Comparison of ENCODE assay signal across 8 cellular contexts in genomic region chr16:23504453-23505179, GRCh38. TPM values are rescaled to one million over a fixed set of nuclear protein-coding genes. Genes with fewer than 3 reads are reported as not detected.
DNase-seq lines count a peak whose midpoint lies in the region; ATAC-seq and TF ChIP-seq lines count a peak whose summit lies in the region.

No MANE protein-coding gene starts in this region.

- H3K27me3 ChIP-seq in GM23338 (ENCODE audit: insufficient read depth), result no peaks in the 10 kb centered on the region

- H3K27ac Mint-ChIP-seq in GM23338 (peak overlapping the region; percentile 47; the same call in 1 of the 2 replicates), naive B cell (peak overlapping the region; percentile 82 to 98 (median 94))
- peak overlapping the region; percentile 97 for H3K27ac Mint-ChIP-seq in stimulated activated naive B cell treated with anti-CD40 and anti-IgM and Interleukin-4, amounts not matched to agents 10 μg/mL and 1 μg/mL and 100 μg/mL, for 72 hours

- peaks cover 11% of the 10 kb centered on the region for H3K36me3 Mint-ChIP-seq in GM23338 (ENCODE audit: low read depth)
- peaks cover 15 to 17% of the 10 kb centered on the region in 2 donors for H3K36me3 Mint-ChIP-seq in naive B cell
- H3K36me3 Mint-ChIP-seq in stimulated activated naive B cell treated with anti-CD40 and anti-IgM and Interleukin-4, amounts not matched to agents 10 μg/mL and 1 μg/mL and 100 μg/mL, for 72 hours, result peaks cover 29 to 52% of the 10 kb centered on the region in 2 donors

- H4K20me1 ChIP-seq in GM23338 (replicated peaks; ENCODE audit: insufficient read depth), result peaks cover 82% of the 10 kb centered on the region

- H3F3A ChIP-seq in GM23338 (replicated peaks; ENCODE audit: low read depth), result no peaks in the 10 kb centered on the region

- H3K4me3 Mint-ChIP-seq in GM23338 (no peak overlapping the region), naive B cell (peak overlapping the region; percentile 60 to 99 (median 94))
- peak overlapping the region; percentile 74 to 83 for H3K4me3 Mint-ChIP-seq in stimulated activated naive B cell treated with anti-CD40 and anti-IgM and Interleukin-4, amounts not matched to agents 10 μg/mL and 1 μg/mL and 100 μg/mL, for 72 hours

- peaks cover 100% of the 10 kb centered on the region for H3K79me2 ChIP-seq in GM23338 (replicated peaks; ENCODE audit: insufficient read depth)

- H3K9me2 ChIP-seq in GM23338 (ENCODE audit: insufficient read depth), result no peaks in the 10 kb centered on the region

- peak; percentile 10; the same call in 2 of the 3 replicates for ATAC-seq in GM23338
- ATAC-seq in naive B cell (ENCODE audit: low read depth in 2 of 2), result peak; percentile 15 to 33
- peak; percentile 84 to 86 for ATAC-seq in stimulated activated naive B cell treated with anti-CD40 and anti-IgM and Interleukin-4, amounts not matched to agents 10 μg/mL and 1 μg/mL and 100 μg/mL, for 72 hours (replicated peaks)
- ATAC-seq in GM21526 (IDR thresholded peaks at IDR 0.05; ENCODE audit: low FRiP score, unreplicated experiment), result no peak

- H3K27me3 Mint-ChIP-seq in GM23338 (ENCODE audit: insufficient read depth, low read depth, poor library complexity), result peaks cover 5% of the 10 kb centered on the region
- H3K27me3 Mint-ChIP-seq in naive B cell, result no peaks in the 10 kb centered on the region
- no peaks in the 10 kb centered on the region for H3K27me3 Mint-ChIP-seq in stimulated activated naive B cell treated with anti-CD40 and anti-IgM and Interleukin-4, amounts not matched to agents 10 μg/mL and 1 μg/mL and 100 μg/mL, for 72 hours

- H3K4me3 ChIP-seq in GM23338, result no peak overlapping the region

- H3K36me3 ChIP-seq in GM23338 (ENCODE audit: insufficient read depth), result no peaks in the 10 kb centered on the region

- peaks cover 43% of the 10 kb centered on the region for H3K4me1 ChIP-seq in GM23338 (ENCODE audit: insufficient read depth)

- no peak overlapping the region for H2AFZ ChIP-seq in GM23338

- H3K4me1 Mint-ChIP-seq in GM23338, result peaks cover 60% of the 10 kb centered on the region
- peaks cover 71 to 94% (median 79%) of the 10 kb centered on the region in 3 donors for H3K4me1 Mint-ChIP-seq in naive B cell
- peaks cover 72 to 82% of the 10 kb centered on the region in 2 donors for H3K4me1 Mint-ChIP-seq in stimulated activated naive B cell treated with anti-CD40 and anti-IgM and Interleukin-4, amounts not matched to agents 10 μg/mL and 1 μg/mL and 100 μg/mL, for 72 hours

- TF ChIP-seq CTCF in GM23338 (conservative IDR thresholded peaks at IDR 0.05; ENCODE audit: low read depth in 2 of 2), result no peak

- DNase-seq in ELR (ENCODE audit: low read depth) (peak; percentile 96), GM23338 (ENCODE audit: low spot score) (peak; percentile 36), MV-4-11 (lab: John Stamatoyannopoulos, UW) (peak; percentile 95), dermis microvascular lymphatic vessel endothelial cell (ENCODE audit: low read depth in 2 of 2) (peak; percentile 45 to 94), naive B cell (no peak)
- DNase-seq in activated CD4-positive, alpha-beta T cell treated with anti-CD3 and anti-CD28 coated beads, Interleukin-2, amount 50 U/mL, for 4 hours, result peak; percentile 49 to 51
- peak; percentile 75 for DNase-seq in stimulated activated naive B cell treated with anti-CD40 and anti-IgM and Interleukin-4, amounts not matched to agents 10 μg/mL and 1 μg/mL and 100 μg/mL, for 72 hours

- H3K27ac ChIP-seq in GM23338 (ENCODE audit: low read depth), result peak overlapping the region; percentile 69; the same call in 1 of the 2 replicates

- H3K4me2 ChIP-seq in GM23338, result 0 out of 2 replicates have a peak overlapping the region, but pooled peaks have one; percentile 27

- H3K9me3 Mint-ChIP-seq in GM23338 (no peaks in the 10 kb centered on the region; the same call in 2 of the 3 replicates), naive B cell (no peaks in the 10 kb centered on the region)
- H3K9me3 Mint-ChIP-seq in stimulated activated naive B cell treated with anti-CD40 and anti-IgM and Interleukin-4, amounts not matched to agents 10 μg/mL and 1 μg/mL and 100 μg/mL, for 72 hours, result peaks cover 2 to 6% of the 10 kb centered on the region in 2 donors

TF ChIP-seq in GM23338, 12 proteins besides CTCF, POLR2A, EP300 and RAD21:
- no peak for TF ChIP-seq ZNF114 (CRISPR knock-in tag; IDR thresholded peaks at IDR 0.05)
- no peak for TF ChIP-seq ETS1 (IDR thresholded peaks at IDR 0.05)
- no peak for TF ChIP-seq JUNB (IDR thresholded peaks at IDR 0.05; ENCODE audit: unreplicated experiment)
- no peak for TF ChIP-seq ZNF331 (CRISPR knock-in tag; IDR thresholded peaks at IDR 0.05; ENCODE audit: low read depth)
- TF ChIP-seq REST (IDR thresholded peaks at IDR 0.05; ENCODE audit: unreplicated experiment), result no peak
- TF ChIP-seq EZH2 (IDR thresholded peaks at IDR 0.05; ENCODE audit: low read depth, unreplicated experiment), result no peak
- TF ChIP-seq NANOG (IDR thresholded peaks at IDR 0.05; ENCODE audit: borderline replicate concordance), result no peak
- TF ChIP-seq EZH2phosphoT487 (IDR thresholded peaks at IDR 0.05; ENCODE audit: unreplicated experiment), result no peak
TF ChIP-seq in GM23338: peak in this region for 0.

RNA-seq across cellular contexts. Expression of gene GGA2, which starts 5.7 kb away (rescaled TPM):
- 76.6 and 114 TPM in 2 replicates for total RNA-seq in GM23338 (2014; rRNA removed; shearing (Covaris generic))
- polyA plus RNA-seq in GM23338 (2016; fragmentation: Nextera tagmentation; extraction: Ambion mirVana) (36.2 and 40.3 TPM in 2 replicates), naive B cell (ENCODE audit: low read depth in 6 of 6) (100 to 1,000 TPM; 154 to 303 (median 222) TPM)
- 21.2 and 33.0 TPM in 2 replicates for total RNA-seq in dermis microvascular lymphatic vessel endothelial cell

RNA-seq across cellular contexts. Expression of gene COG7, which starts 51.6 kb away (rescaled TPM):
- total RNA-seq in GM23338 (2014; rRNA removed; shearing (Covaris generic)), result 19.6 and 20.0 TPM in 2 replicates
- polyA plus RNA-seq in GM23338 (2016; fragmentation: Nextera tagmentation; extraction: Ambion mirVana), result 9.2 and 10.3 TPM in 2 replicates
- total RNA-seq in dermis microvascular lymphatic vessel endothelial cell, result 7.6 and 13.7 TPM in 2 replicates
- polyA plus RNA-seq in naive B cell (ENCODE audit: low read depth in 6 of 6), result 10 to 100 TPM in 1 of 6 donors, 1 to 10 TPM in 5; 5.8 to 19.3 (median 8.8) TPM

RNA-seq across cellular contexts. Expression of gene EARS2, which starts 52.5 kb away (rescaled TPM):
- 58.3 and 89.1 TPM in 2 replicates for total RNA-seq in GM23338 (2014; rRNA removed; shearing (Covaris generic))
- polyA plus RNA-seq in GM23338 (2016; fragmentation: Nextera tagmentation; extraction: Ambion mirVana), result 22.6 and 22.8 TPM in 2 replicates
- 15.4 and 20.6 TPM in 2 replicates for total RNA-seq in dermis microvascular lymphatic vessel endothelial cell
- polyA plus RNA-seq in naive B cell (ENCODE audit: low read depth in 6 of 6), result 10 to 100 TPM in 2 of 6 donors, 1 to 10 TPM in 4; 3.8 to 15.0 (median 8.2) TPM

RNA-seq across cellular contexts. Expression of gene UBFD1, which starts 52.9 kb away (rescaled TPM):
- total RNA-seq in GM23338 (2014; rRNA removed; shearing (Covaris generic)), result 201 and 249 TPM in 2 replicates
- polyA plus RNA-seq in GM23338 (2016; fragmentation: Nextera tagmentation; extraction: Ambion mirVana), result 27.7 and 28.5 TPM in 2 replicates
- 45.1 and 49.1 TPM in 2 replicates for total RNA-seq in dermis microvascular lymphatic vessel endothelial cell
- 10 to 100 TPM in 5 of 6 donors, 1 to 10 TPM in 1; 8.8 to 20.1 (median 12.7) TPM for polyA plus RNA-seq in naive B cell (ENCODE audit: low read depth in 6 of 6)

Comparison
In these comparisons a context has a peak if more than half of its experiments do, and no peak if none do; other contexts are left out.
1. H3K27ac Mint-ChIP-seq: peak in every context shown above with its lines; median percentile 97 in stimulated activated naive B cell treated with anti-CD40 and anti-IgM and Interleukin-4, amounts not matched to agents 10 μg/mL and 1 μg/mL and 100 μg/mL, for 72 hours; 94 in naive B cell; 47 in GM23338.